33 cellular contexts compared by ENCODE assay signal in the genomic region with DNA sequence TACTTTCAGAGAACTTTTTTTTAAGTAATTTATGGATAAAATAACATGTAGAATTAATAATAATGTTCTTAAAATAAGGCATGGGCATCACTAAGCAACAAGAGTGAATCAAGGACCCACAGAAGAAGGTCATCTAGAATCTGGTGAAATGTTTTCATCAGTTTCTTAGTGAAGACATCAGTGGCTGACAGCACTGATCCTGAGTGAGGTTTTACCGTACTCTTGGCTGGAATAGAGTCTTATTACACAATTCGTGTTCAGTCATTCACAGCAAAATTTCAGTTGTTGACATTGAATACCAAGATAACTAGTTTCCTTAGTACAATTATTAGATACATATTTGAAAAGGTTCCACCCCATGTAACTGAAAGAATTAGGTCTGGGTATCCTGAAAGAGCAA.
"Had no signal": no experiment of that assay in that cellular context is flagged by ENCODE, and none has a peak within 500 bp of the region (broad histone marks: within the 10 kb centered on the region; RNA-seq: fewer than 3 reads in every experiment).

No MANE protein-coding gene starts in this region.

- H3K4me1 ChIP-seq: body of pancreas, foreskin keratinocyte had no signal

- H3K27ac Mint-ChIP-seq: activated B cell treated with CpG ODN at 0.5 μM for 24 hours; activated CD8-positive, alpha-beta T cell treated with anti-CD3 and anti-CD28 coated beads for 36 hours; activated naive CD8-positive, alpha-beta T cell treated with anti-CD3 and anti-CD28 coated beads, Interleukin-2, amount 10 ng/mL, durations not matched to agents 7 days and 5 days; activated T-helper 17 cell treated with anti-CD3 and anti-CD28 coated beads, Interleukin-2, amount 50 U/mL, for 72 hours; endodermal cell; T-helper 2 cell treated with Interferon-gamma antibody and Interleukin-4, amounts not matched to agents 5 μg/mL and 100 μg/mL, for 36 hours had no signal

- H3K36me3 ChIP-seq: cardiac muscle cell, gastrocnemius medialis, heart left ventricle, WERI-Rb-1 had no signal

- H3K4me1 Mint-ChIP-seq: activated B cell treated with CpG ODN at 0.5 μM for 24 hours, endodermal cell had no signal

- DNase-seq: activated B cell treated with CpG ODN at 0.5 μM for 24 hours; activated CD4-positive, alpha-beta T cell treated with anti-CD3 and anti-CD28 coated beads for 48 hours; activated CD4-positive, alpha-beta T cell treated with anti-CD3 and anti-CD28 coated beads, Interleukin-2, amount 50 U/mL, for 1 hour; activated CD4-positive, alpha-beta T cell treated with anti-CD3 and anti-CD28 coated beads, Interleukin-2, amount 50 U/mL, for 48 hours; activated CD8-positive, alpha-beta memory T cell treated with anti-CD3 and anti-CD28 coated beads for 24 hours; activated CD8-positive, alpha-beta T cell treated with anti-CD3 and anti-CD28 coated beads for 36 hours; activated effector memory CD4-positive, alpha-beta T cell treated with Interleukin-2 at 50 U/mL for 16 hours; activated gamma-delta T cell treated with Interleukin-2 at 50 U/mL for 16 hours; activated naive CD4-positive, alpha-beta T cell treated with anti-CD3 and anti-CD28 coated beads, Interleukin-2, amount 50 U/mL, for 16 hours; activated naive CD4-positive, alpha-beta T cell treated with Interleukin-2 at 50 U/mL for 16 hours; activated naive CD8-positive, alpha-beta T cell treated with anti-CD3 and anti-CD28 coated beads, Interleukin-2, amount 10 ng/mL, durations not matched to agents 7 days and 5 days; activated T-cell treated with anti-CD3 and anti-CD28 coated beads, Interleukin-2, amount 50 U/mL, for 4 hours; amygdala; aorta; body of pancreas; cortex of kidney; effector CD8-positive, alpha-beta T cell; endodermal cell; foreskin keratinocyte; gastrocnemius medialis; glutamatergic neuron; heart left ventricle; hypothalamus; T-helper 1 cell; T-helper 17 cell; T1000; WERI-Rb-1 had no signal

- H3K27ac ChIP-seq: body of pancreas, cardiac muscle cell, foreskin keratinocyte, gastrocnemius medialis, heart left ventricle, WERI-Rb-1 had no signal

- H3K4me3 Mint-ChIP-seq: activated B cell treated with CpG ODN at 0.5 μM for 24 hours; activated CD8-positive, alpha-beta T cell treated with anti-CD3 and anti-CD28 coated beads for 36 hours; activated naive CD8-positive, alpha-beta T cell treated with anti-CD3 and anti-CD28 coated beads, Interleukin-2, amount 10 ng/mL, durations not matched to agents 7 days and 5 days; activated T-cell treated with anti-CD3 and anti-CD28 coated beads, Interleukin-2, amount 50 U/mL, for 4 hours; activated T-helper 17 cell treated with anti-CD3 and anti-CD28 coated beads, Interleukin-2, amount 50 U/mL, for 72 hours; central memory CD8-positive, alpha-beta T cell; endodermal cell; T-helper 17 cell; T-helper 2 cell treated with Interferon-gamma antibody and Interleukin-4, amounts not matched to agents 5 μg/mL and 100 μg/mL, for 36 hours had no signal

- H3K27me3 Mint-ChIP-seq: activated B cell treated with CpG ODN at 0.5 μM for 24 hours; activated CD8-positive, alpha-beta T cell treated with anti-CD3 and anti-CD28 coated beads for 36 hours; activated naive CD8-positive, alpha-beta T cell treated with anti-CD3 and anti-CD28 coated beads, Interleukin-2, amount 10 ng/mL, durations not matched to agents 7 days and 5 days; activated T-helper 17 cell treated with anti-CD3 and anti-CD28 coated beads, Interleukin-2, amount 50 U/mL, for 72 hours; central memory CD8-positive, alpha-beta T cell; T-helper 17 cell had no signal

- H3K9me3 Mint-ChIP-seq: activated B cell treated with CpG ODN at 0.5 μM for 24 hours; activated CD8-positive, alpha-beta T cell treated with anti-CD3 and anti-CD28 coated beads for 36 hours; activated naive CD8-positive, alpha-beta T cell treated with anti-CD3 and anti-CD28 coated beads, Interleukin-2, amount 10 ng/mL, durations not matched to agents 7 days and 5 days; activated T-cell treated with anti-CD3 and anti-CD28 coated beads, Interleukin-2, amount 50 U/mL, for 4 hours; activated T-helper 17 cell treated with anti-CD3 and anti-CD28 coated beads, Interleukin-2, amount 50 U/mL, for 72 hours; central memory CD8-positive, alpha-beta T cell; endodermal cell; T-helper 2 cell treated with Interferon-gamma antibody and Interleukin-4, amounts not matched to agents 5 μg/mL and 100 μg/mL, for 36 hours had no signal

- H3K27me3 ChIP-seq: body of pancreas, gastrocnemius medialis, heart left ventricle had no signal

- ATAC-seq: activated CD4-positive, CD25-positive, alpha-beta regulatory T cell treated with anti-CD3 and anti-CD28 coated beads, Interleukin-2, amount 50 U/mL, for 24 hours; activated CD8-positive, alpha-beta T cell treated with anti-CD3 and anti-CD28 coated beads for 36 hours; activated T-cell treated with anti-CD3 and anti-CD28 coated beads, Interleukin-2, amount 50 U/mL, for 4 hours; activated T-helper 17 cell treated with anti-CD3 and anti-CD28 coated beads, Interleukin-2, amount 50 U/mL, for 72 hours; body of pancreas; esophagus mucosa; gastrocnemius medialis; T-helper 17 cell had no signal

- H3K9me3 ChIP-seq: body of pancreas, gastrocnemius medialis, heart left ventricle had no signal

- H3K4me3 ChIP-seq: body of pancreas, cardiac muscle cell, gastrocnemius medialis, heart left ventricle had no signal
